ENCODE assay signal across 8 cellular contexts in genomic region chr2:150485871-150486538, GRCh38. TPM values are rescaled to one million over a fixed set of nuclear protein-coding genes. Genes with fewer than 3 reads are reported as not detected.
DNase-seq lines count a peak whose midpoint lies in the region; ATAC-seq, FAIRE-seq and TF ChIP-seq lines count a peak whose summit lies in the region.

No MANE protein-coding gene starts in this region.

- H3K36me3 ChIP-seq in OCI-LY7 (ENCODE audit: insufficient read depth, low read length) = no peaks in the 10 kb centered on the region

- peaks cover 15% of the 10 kb centered on the region; the same call in 1 of the 2 replicates for H3K9me3 ChIP-seq in AG04450 (ENCODE audit: control insufficient read depth, insufficient read depth, low read length)
- H3K9me3 ChIP-seq in OCI-LY7 (ENCODE audit: low read length) = no peaks in the 10 kb centered on the region

- H3K4me1 ChIP-seq in OCI-LY7 (ENCODE audit: insufficient read depth, low read length, poor library complexity, severe bottlenecking) = no peaks in the 10 kb centered on the region

- CTCF ChIA-PET in AG04450 (lab: Charles Lee) (interaction anchor here (1.7 kb wide), 1 partner anchor 753 kb away, joined by 7 read pairs; no protein-coding TSS in a partner anchor), OCI-LY7 (lab: Charles Lee; ENCODE audit: unreplicated experiment) (no interaction called here)

- no peaks in the 10 kb centered on the region for H3K27me3 ChIP-seq in AG04450 (ENCODE audit: control insufficient read depth, insufficient read depth, low read length)

- no peak for ATAC-seq in HG02571 (IDR thresholded peaks at IDR 0.05; ENCODE audit: unreplicated experiment)

- FAIRE-seq in H54 (lab: Jason Lieb, UNC) = no peak

- POLR2A ChIA-PET in AG04450 (lab: Yijun Ruan, JAX) = interaction anchor here (0.6 to 2.3 kb wide), 9 partner anchors 10 to 753 kb away, joined by 3 to 13 read pairs (median 8); no protein-coding TSS in a partner anchor
- POLR2A ChIA-PET in OCI-LY7 (lab: Charles Lee) = no interaction called here

- DNase-seq in AG04450 (ENCODE audit: low read depth, low spot score) (no peak), HK-2 (ENCODE audit: unreplicated experiment) (peak; percentile 81), SK-MEL-5 (ENCODE audit: low read depth, low spot score) (peak; percentile 16), fibroblast of gingiva (ENCODE audit: low read depth) (peak; percentile 81), myocyte (ENCODE audit: low read depth) (peak; percentile 85), H54 (ENCODE audit: insufficient read length, low spot score) (no peak), OCI-LY7 (ENCODE audit: low spot score) (no peak)

- H3K4me3 ChIP-seq in AG04450 (ENCODE audit: low read depth, low read length) (peak overlapping the region; percentile 94), OCI-LY7 (ENCODE audit: low read depth, low read length, poor library complexity, severe bottlenecking) (no peak overlapping the region)

- intact Hi-C loops in OCI-LY7 (cut with micrococcal nuclease; ENCODE audit: unreplicated experiment) = loop anchor here (10.0 kb wide), 1 partner anchor 891 kb away; no protein-coding TSS in a partner anchor

- no peaks in the 10 kb centered on the region for H4K20me1 ChIP-seq in OCI-LY7 (ENCODE audit: insufficient read depth, low read length)

- no peak overlapping the region for H3K4me2 ChIP-seq in OCI-LY7 (ENCODE audit: low read length)

- H2AFZ ChIP-seq in OCI-LY7 (ENCODE audit: low read length) = no peak overlapping the region

- no peak for TF ChIP-seq POLR2A in H54 (IDR thresholded peaks at IDR 0.05; ENCODE audit: low read depth, low read length)

- H3K9me2 ChIP-seq in OCI-LY7 (ENCODE audit: insufficient read depth, low read length) = no peaks in the 10 kb centered on the region

- TF ChIP-seq CTCF in AG04450 (IDR thresholded peaks at IDR 0.05; ENCODE audit: low read depth, low read length) (no peak), OCI-LY7 (conservative IDR thresholded peaks at IDR 0.05; ENCODE audit: low read length) (no peak)

- no TSS peak for BruUV-seq in OCI-LY7 (replicated peaks; lab: Mats Ljungman, UMichigan)

- H3K27ac ChIP-seq in AG04450 (ENCODE audit: low read depth, low read length) (peak overlapping the region; percentile 96), OCI-LY7 (ENCODE audit: low read depth, low read length, poor library complexity, severe bottlenecking) (no peak overlapping the region)

- in situ Hi-C loops in SK-MEL-5 (cut with HindIII; ENCODE audit: low pct_unique_long_range_greater_than_20kb, low sequenced_read_pairs) = no loop called here

- H3K79me2 ChIP-seq in OCI-LY7 (ENCODE audit: insufficient read depth, low read depth, low read length) = no peaks in the 10 kb centered on the region

RNA-seq across cellular contexts. Expression of gene RND3, which starts 1.5 kb away (rescaled TPM):
- 533 and 627 TPM in 2 replicates for polyA plus RNA-seq in AG04450 (2011; rRNA removed)
- 743 and 759 TPM in 2 replicates for polyA minus RNA-seq in AG04450 (2011; rRNA and poly(A)+ RNA removed)
- total RNA-seq in SK-MEL-5 (2014; rRNA removed; shearing (Covaris generic)) = 13.2 and 13.3 TPM in 2 replicates
- polyA plus RNA-seq in SK-MEL-5 (2015; cell fraction: cytosol; rRNA removed) = 9.7 and 17.6 TPM in 2 replicates
- 25.0 and 25.3 TPM in 2 replicates for polyA plus RNA-seq in SK-MEL-5 (2015; cell fraction: nucleus; rRNA removed)
- total RNA-seq in myocyte (68.6 and 88.8 TPM in 2 replicates), OCI-LY7 (2022) (not detected in 2 replicates)
- polyA plus RNA-seq in myocyte (2012) = 45.2 TPM
- not detected in 2 replicates for total RNA-seq in OCI-LY7 (2014; rRNA removed; shearing (Covaris generic))

Comparison
In these comparisons a context has a peak if more than half of its experiments do, and no peak if none do; other contexts are left out.
1. DNase-seq: peak in HK-2 (single experiment), SK-MEL-5 (single experiment), fibroblast of gingiva (single experiment) and myocyte (single experiment); none in AG04450 (single experiment), H54 (single experiment) and OCI-LY7 (single experiment).
2. RNA of gene RND3, which starts 1.5 kb away (total RNA-seq): 68.6 to 88.8 TPM in myocyte and 13.2 to 13.3 TPM in SK-MEL-5; not detected in OCI-LY7; every median in the first group is over 10 times any median in the second.